ENCODE assay signal across 2 cellular contexts in the genomic region with DNA sequence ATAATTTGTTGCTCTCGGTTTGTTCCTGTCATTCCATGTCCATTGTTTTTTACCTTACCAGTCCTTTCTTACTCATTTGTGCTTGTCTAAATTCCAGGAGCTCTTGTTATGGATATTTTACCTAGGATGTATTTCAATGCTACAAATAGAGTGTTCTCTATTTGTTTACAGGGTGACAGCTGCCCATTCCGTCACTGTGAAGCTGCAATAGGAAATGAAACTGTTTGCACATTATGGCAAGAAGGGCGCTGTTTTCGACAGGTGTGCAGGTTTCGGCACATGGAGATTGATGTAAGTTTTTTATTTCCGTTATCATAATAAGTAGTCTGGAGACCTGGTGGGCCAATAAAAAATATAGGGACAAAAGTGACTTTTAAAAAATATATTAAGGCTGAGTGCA.
TF ChIP-seq lines count a peak whose summit lies in the region.

No MANE protein-coding gene starts in this region.

TF ChIP-seq in GM23338, 12 proteins besides CTCF, POLR2A, EP300 and RAD21 (continues in another document):
- TF ChIP-seq, protein P1, sequence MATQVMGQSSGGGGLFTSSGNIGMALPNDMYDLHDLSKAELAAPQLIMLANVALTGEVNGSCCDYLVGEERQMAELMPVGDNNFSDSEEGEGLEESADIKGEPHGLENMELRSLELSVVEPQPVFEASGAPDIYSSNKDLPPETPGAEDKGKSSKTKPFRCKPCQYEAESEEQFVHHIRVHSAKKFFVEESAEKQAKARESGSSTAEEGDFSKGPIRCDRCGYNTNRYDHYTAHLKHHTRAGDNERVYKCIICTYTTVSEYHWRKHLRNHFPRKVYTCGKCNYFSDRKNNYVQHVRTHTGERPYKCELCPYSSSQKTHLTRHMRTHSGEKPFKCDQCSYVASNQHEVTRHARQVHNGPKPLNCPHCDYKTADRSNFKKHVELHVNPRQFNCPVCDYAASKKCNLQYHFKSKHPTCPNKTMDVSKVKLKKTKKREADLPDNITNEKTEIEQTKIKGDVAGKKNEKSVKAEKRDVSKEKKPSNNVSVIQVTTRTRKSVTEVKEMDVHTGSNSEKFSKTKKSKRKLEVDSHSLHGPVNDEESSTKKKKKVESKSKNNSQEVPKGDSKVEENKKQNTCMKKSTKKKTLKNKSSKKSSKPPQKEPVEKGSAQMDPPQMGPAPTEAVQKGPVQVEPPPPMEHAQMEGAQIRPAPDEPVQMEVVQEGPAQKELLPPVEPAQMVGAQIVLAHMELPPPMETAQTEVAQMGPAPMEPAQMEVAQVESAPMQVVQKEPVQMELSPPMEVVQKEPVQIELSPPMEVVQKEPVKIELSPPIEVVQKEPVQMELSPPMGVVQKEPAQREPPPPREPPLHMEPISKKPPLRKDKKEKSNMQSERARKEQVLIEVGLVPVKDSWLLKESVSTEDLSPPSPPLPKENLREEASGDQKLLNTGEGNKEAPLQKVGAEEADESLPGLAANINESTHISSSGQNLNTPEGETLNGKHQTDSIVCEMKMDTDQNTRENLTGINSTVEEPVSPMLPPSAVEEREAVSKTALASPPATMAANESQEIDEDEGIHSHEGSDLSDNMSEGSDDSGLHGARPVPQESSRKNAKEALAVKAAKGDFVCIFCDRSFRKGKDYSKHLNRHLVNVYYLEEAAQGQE (IDR thresholded peaks at IDR 0.05; ENCODE audit: unreplicated experiment), result no peak
- no peak for TF ChIP-seq POLR2AphosphoS5 (IDR thresholded peaks at IDR 0.05; ENCODE audit: low read depth)
- TF ChIP-seq JUNB (IDR thresholded peaks at IDR 0.05; ENCODE audit: unreplicated experiment), result no peak
- TF ChIP-seq ZNF114 (CRISPR knock-in tag; IDR thresholded peaks at IDR 0.05), result no peak
- TF ChIP-seq, protein P2, sequence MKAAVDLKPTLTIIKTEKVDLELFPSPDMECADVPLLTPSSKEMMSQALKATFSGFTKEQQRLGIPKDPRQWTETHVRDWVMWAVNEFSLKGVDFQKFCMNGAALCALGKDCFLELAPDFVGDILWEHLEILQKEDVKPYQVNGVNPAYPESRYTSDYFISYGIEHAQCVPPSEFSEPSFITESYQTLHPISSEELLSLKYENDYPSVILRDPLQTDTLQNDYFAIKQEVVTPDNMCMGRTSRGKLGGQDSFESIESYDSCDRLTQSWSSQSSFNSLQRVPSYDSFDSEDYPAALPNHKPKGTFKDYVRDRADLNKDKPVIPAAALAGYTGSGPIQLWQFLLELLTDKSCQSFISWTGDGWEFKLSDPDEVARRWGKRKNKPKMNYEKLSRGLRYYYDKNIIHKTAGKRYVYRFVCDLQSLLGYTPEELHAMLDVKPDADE (IDR thresholded peaks at IDR 0.05), result no peak
- TF ChIP-seq EZH2phosphoT487 (IDR thresholded peaks at IDR 0.05; ENCODE audit: unreplicated experiment), result no peak
- TF ChIP-seq ZNF331 (CRISPR knock-in tag; IDR thresholded peaks at IDR 0.05; ENCODE audit: low read depth), result no peak
- no peak for TF ChIP-seq EZH2 (IDR thresholded peaks at IDR 0.05; ENCODE audit: low read depth, unreplicated experiment)
- TF ChIP-seq CREB1 (CRISPR knock-in tag; IDR thresholded peaks at IDR 0.05; ENCODE audit: low read depth), result no peak
- TF ChIP-seq STAT1 (IDR thresholded peaks at IDR 0.05; ENCODE audit: unreplicated experiment), result no peak
- TF ChIP-seq NANOG (IDR thresholded peaks at IDR 0.05; ENCODE audit: borderline replicate concordance), result no peak

TF ChIP-seq in WTC11, 78 proteins besides CTCF, POLR2A, EP300 and RAD21:
- TF ChIP-seq, protein P3, sequence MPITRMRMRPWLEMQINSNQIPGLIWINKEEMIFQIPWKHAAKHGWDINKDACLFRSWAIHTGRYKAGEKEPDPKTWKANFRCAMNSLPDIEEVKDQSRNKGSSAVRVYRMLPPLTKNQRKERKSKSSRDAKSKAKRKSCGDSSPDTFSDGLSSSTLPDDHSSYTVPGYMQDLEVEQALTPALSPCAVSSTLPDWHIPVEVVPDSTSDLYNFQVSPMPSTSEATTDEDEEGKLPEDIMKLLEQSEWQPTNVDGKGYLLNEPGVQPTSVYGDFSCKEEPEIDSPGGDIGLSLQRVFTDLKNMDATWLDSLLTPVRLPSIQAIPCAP (CRISPR knock-in tag; IDR thresholded peaks at IDR 0.05), result no peak
TF ChIP-seq in WTC11: peak in this region for 0.
